Comparison of ENCODE assay signal across 3 cellular contexts in genomic region chr10:99984201-99984600, GRCh38.
TF ChIP-seq lines count a peak whose summit lies in the region.

No MANE protein-coding gene starts in this region.

TF ChIP-seq in liver, 16 proteins besides CTCF, POLR2A, EP300 and RAD21:
- TF ChIP-seq FOXA2 (IDR thresholded peaks at IDR 0.05): no peak

TF ChIP-seq in HepG2, 621 proteins besides CTCF, POLR2A, EP300 and RAD21:
- TF ChIP-seq TFDP2 (CRISPR knock-in tag; IDR thresholded peaks at IDR 0.05): no peak
- no peak for TF ChIP-seq MXD4 (CRISPR knock-in tag; IDR thresholded peaks at IDR 0.05)
- TF ChIP-seq TMF1 (CRISPR knock-in tag; IDR thresholded peaks at IDR 0.05; ENCODE audit: low read depth): no peak

TF ChIP-seq in SK-N-SH, 30 proteins besides CTCF, POLR2A, EP300 and RAD21:
- TF ChIP-seq PBX3 (IDR thresholded peaks at IDR 0.05) (peak; percentile 81), MXI1 (IDR thresholded peaks at IDR 0.05; ENCODE audit: low read depth, low read length) (no peak), JUND (IDR thresholded peaks at IDR 0.05) (peak; percentile 71), ZBTB33 (IDR thresholded peaks at IDR 0.05; ENCODE audit: borderline replicate concordance, low read depth) (no peak), FOSL2 (IDR thresholded peaks at IDR 0.05; ENCODE audit: borderline replicate concordance, low read depth) (peak; percentile 56; the same call in 1 of the 2 replicates), USF2 (IDR thresholded peaks at IDR 0.05; ENCODE audit: borderline replicate concordance, low read depth, low read length) (no peak), TCF12 (IDR thresholded peaks at IDR 0.05) (peak; percentile 83), NFIC (IDR thresholded peaks at IDR 0.05; ENCODE audit: borderline replicate concordance) (peak; percentile 27; the same call in 1 of the 2 replicates), POLR2AphosphoS5 (IDR thresholded peaks at IDR 0.05; ENCODE audit: low read depth, low read length) (peak; percentile 69; the same call in 1 of the 2 replicates), ELF1 (IDR thresholded peaks at IDR 0.05) (no peak)
